26 cellular contexts compared by ENCODE assay signal in the genomic region with DNA sequence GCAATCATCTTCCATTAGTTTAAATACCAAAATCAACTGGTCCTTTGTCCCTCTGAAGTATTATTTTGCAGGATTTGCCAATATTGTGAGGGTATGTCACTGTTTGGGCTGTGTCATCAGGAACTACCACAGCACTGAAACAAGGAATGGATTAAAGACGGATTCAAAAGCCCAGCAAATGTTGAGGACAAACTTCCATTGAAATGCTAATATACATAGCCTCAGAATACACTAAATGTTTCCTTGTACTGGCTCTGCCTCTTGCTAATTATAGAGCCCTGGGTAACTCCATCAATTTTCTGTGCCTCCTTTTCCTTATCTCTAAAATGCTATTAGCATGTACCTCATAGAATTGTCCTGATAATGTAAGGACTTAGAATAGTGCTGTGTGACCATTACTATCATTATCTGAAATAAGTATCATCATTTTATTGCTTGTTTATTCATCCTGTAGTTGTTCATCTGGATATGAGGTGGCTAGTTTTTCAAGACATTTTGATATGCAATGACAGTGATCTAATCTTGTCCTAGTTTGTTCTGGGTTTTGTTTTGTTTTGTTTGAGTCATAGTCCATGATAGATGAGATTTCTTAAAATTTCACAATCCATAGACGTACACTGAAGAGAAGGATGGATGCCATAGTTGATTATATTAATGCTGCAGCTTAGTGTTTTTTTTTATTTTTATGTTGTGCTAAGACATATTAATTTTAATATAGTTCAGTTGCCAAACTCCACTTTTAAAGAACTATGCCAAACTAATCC.
A peak's percentile ranks its signal among the peaks of the same experiment; 100 is the strongest.
DNase-seq lines count a peak whose midpoint lies in the region; ATAC-seq lines count a peak whose summit lies in the region.
"Had no signal": no experiment of that assay in that cellular context is flagged by ENCODE, and none has a peak within 500 bp of the region (broad histone marks: within the 10 kb centered on the region; RNA-seq: fewer than 3 reads in every experiment).

No MANE protein-coding gene starts in this region.

- H3K4ac ChIP-seq in mesendoderm (ENCODE audit: low read depth, low read length) = no peak overlapping the region

- H3K36me3 ChIP-seq in mesendoderm (ENCODE audit: control insufficient read depth, insufficient read depth, low read length) = no peaks in the 10 kb centered on the region
- H3K36me3 ChIP-seq: esophagus muscularis mucosa, pancreas, SJSA1 had no signal

- no peak overlapping the region for H4K5ac ChIP-seq in mesendoderm (ENCODE audit: low read length)

- no peak overlapping the region for H3K56ac ChIP-seq in mesendoderm (ENCODE audit: low read length)

- no peak overlapping the region for H3K27ac ChIP-seq in mesendoderm (ENCODE audit: low read depth, low read length)
- H3K27ac ChIP-seq: esophagus muscularis mucosa, pancreas, SJSA1 had no signal

- no peaks in the 10 kb centered on the region for H3K79me1 ChIP-seq in mesendoderm (ENCODE audit: low read length)

- no peak overlapping the region for H2BK15ac ChIP-seq in mesendoderm (replicated peaks; ENCODE audit: low read depth)

- H3K4me3 ChIP-seq in mesendoderm (ENCODE audit: low read length) = no peak overlapping the region
- H3K4me3 ChIP-seq: esophagus muscularis mucosa, GM12878, pancreas, SJSA1 had no signal

- no peaks in the 10 kb centered on the region for H3K4me1 ChIP-seq in mesendoderm (ENCODE audit: control insufficient read depth, low read depth, low read length)
- H3K4me1 ChIP-seq: esophagus muscularis mucosa, pancreas, SJSA1 had no signal

- WGBS in mesendoderm (ENCODE audit: extremely low coverage, insufficient coverage, low lambda C conversion rate) = no CpG with 5 or more reads among the region's 2 CpGs

- no peak overlapping the region for H2BK5ac ChIP-seq in mesendoderm (ENCODE audit: low read length)

- H4K8ac ChIP-seq in mesendoderm (ENCODE audit: low read depth, low read length) = no peak overlapping the region

- H3K18ac ChIP-seq in mesendoderm (ENCODE audit: low read length) = no peak overlapping the region

- no peak overlapping the region for H2BK120ac ChIP-seq in mesendoderm (ENCODE audit: low read depth, low read length)

- H3K27me3 ChIP-seq in mesendoderm (ENCODE audit: insufficient read depth, low read length, poor library complexity) = no peaks in the 10 kb centered on the region
- H3K27me3 ChIP-seq: esophagus muscularis mucosa, SJSA1 had no signal

- H3K79me2 ChIP-seq in mesendoderm (ENCODE audit: control insufficient read depth, insufficient read depth, low read length) = no peaks in the 10 kb centered on the region

- ATAC-seq in HG02938 (IDR thresholded peaks at IDR 0.05; ENCODE audit: unreplicated experiment) (no peak), GM18502 (IDR thresholded peaks at IDR 0.05; ENCODE audit: poor library complexity, unreplicated experiment) (no peak)
- no peak for ATAC-seq in stimulated activated naive CD8-positive, alpha-beta T cell treated with anti-CD3 and anti-CD28 coated beads, Interleukin-15, Interleukin-2, amounts not matched to agents 100 U/mL and 50 U/mL, for 24 hours
- ATAC-seq: GM12878; HepG2; naive thymus-derived CD8-positive, alpha-beta T cell; pancreas had no signal

- H3K4me2 ChIP-seq in mesendoderm (ENCODE audit: low read length) = no peak overlapping the region

- H3K9ac ChIP-seq in mesendoderm (ENCODE audit: low read length) = no peak overlapping the region

- peak; percentile 3 for DNase-seq in EL
- DNase-seq in NCI-H460 (ENCODE audit: extremely low read depth, low read depth) = peak; percentile 74
- DNase-seq in dedifferentiated amniotic fluid mesenchymal stem cell (ENCODE audit: extremely low spot score) = peak; percentile 29
- DNase-seq in mesendoderm = peak; percentile 49
- DNase-seq in NCI-H1417 treated with DMSO at 0.1 percent for 48 hours (lab: John Stamatoyannopoulos, UW) = no peak
- DNase-seq in stimulated activated naive CD8-positive, alpha-beta T cell treated with anti-CD3 and anti-CD28 coated beads, Interleukin-15, Interleukin-2, amounts not matched to agents 100 U/mL and 50 U/mL, for 24 hours = no peak
- DNase-seq: activated CD4-positive, alpha-beta T cell treated with anti-CD3 and anti-CD28 coated beads, Interleukin-2, amount 50 U/mL, for 48 hours; activated naive CD4-positive, alpha-beta T cell treated with anti-CD3 and anti-CD28 coated beads, Interleukin-2, amount 10 ng/mL, durations not matched to agents 7 days and 5 days; C1 segment of cervical spinal cord; DND-41; endodermal cell; islet precursor cell; Kasumi-1; naive thymus-derived CD8-positive, alpha-beta T cell; NCI-H187; NCI-H774; pancreas; stimulated activated CD4-positive, alpha-beta T cell treated with anti-CD3 and anti-CD28 coated beads, Interleukin-2, amount 100 ng/mL, for 48 hours; T-helper 1 cell; trophoblast cell had no signal

- no peak overlapping the region for H3K23ac ChIP-seq in mesendoderm (ENCODE audit: low read length)

- H2AK5ac ChIP-seq in mesendoderm (ENCODE audit: low read length) = no peak overlapping the region

Comparison
In these comparisons a context has a peak if more than half of its experiments do, and no peak if none do; other contexts are left out.
1. DNase-seq: peak in EL (single experiment), NCI-H460 (single experiment), dedifferentiated amniotic fluid mesenchymal stem cell (single experiment) and mesendoderm (single experiment); none in NCI-H1417 treated with DMSO at 0.1 percent for 48 hours (single experiment) and stimulated activated naive CD8-positive, alpha-beta T cell treated with anti-CD3 and anti-CD28 coated beads, Interleukin-15, Interleukin-2, amounts not matched to agents 100 U/mL and 50 U/mL, for 24 hours (single experiment).